10 cellular contexts compared by ENCODE assay signal in genomic region chr3:131630117-131630516, GRCh38.
DNase-seq lines count a peak whose midpoint lies in the region; ATAC-seq lines count a peak whose summit lies in the region.
"Had no signal": no experiment of that assay in that cellular context is flagged by ENCODE, and none has a peak within 500 bp of the region (broad histone marks: within the 10 kb centered on the region; RNA-seq: fewer than 3 reads in every experiment).

No MANE protein-coding gene starts in this region.

- DNase-seq in GM19240 (ENCODE audit: insufficient read length, low spot score) (peak; percentile 13), LHCN-M2 (ENCODE audit: low read depth) (peak; percentile 21), kidney glomerular epithelial cell (lab: John Stamatoyannopoulos, UW) (no peak), HuH-7 (ENCODE audit: low spot score) (no peak), NCI-H2029 (lab: John Stamatoyannopoulos, UW) (no peak)
- DNase-seq: MM.1S had no signal

- no peak overlapping the region for H3K27ac Mint-ChIP-seq in stimulated activated memory B cell treated with anti-CD40 and anti-IgM and Interleukin-4, amounts not matched to agents 10 μg/mL and 1 μg/mL and 100 μg/mL, for 72 hours
- H3K27ac Mint-ChIP-seq: activated naive CD4-positive, alpha-beta T cell treated with anti-CD3 and anti-CD28 coated beads, Interleukin-2, amount 50 U/mL, for 24 hours; memory B cell had no signal

- H3K4me1 Mint-ChIP-seq in stimulated activated memory B cell treated with anti-CD40 and anti-IgM and Interleukin-4, amounts not matched to agents 10 μg/mL and 1 μg/mL and 100 μg/mL, for 72 hours, result peaks cover 7% of the 10 kb centered on the region
- H3K4me1 Mint-ChIP-seq: activated naive CD4-positive, alpha-beta T cell treated with anti-CD3 and anti-CD28 coated beads, Interleukin-2, amount 50 U/mL, for 24 hours; memory B cell had no signal

- peaks cover 18% of the 10 kb centered on the region for H3K27me3 Mint-ChIP-seq in stimulated activated memory B cell treated with anti-CD40 and anti-IgM and Interleukin-4, amounts not matched to agents 10 μg/mL and 1 μg/mL and 100 μg/mL, for 72 hours

- ATAC-seq in HG02763 (IDR thresholded peaks at IDR 0.05; ENCODE audit: unreplicated experiment), result peak; percentile 93
- ATAC-seq in stimulated activated memory B cell treated with anti-CD40 and anti-IgM and Interleukin-4, amounts not matched to agents 10 μg/mL and 1 μg/mL and 100 μg/mL, for 72 hours, result peak; percentile 82

- H3K4me3 Mint-ChIP-seq in stimulated activated memory B cell treated with anti-CD40 and anti-IgM and Interleukin-4, amounts not matched to agents 10 μg/mL and 1 μg/mL and 100 μg/mL, for 72 hours, result no peak overlapping the region
- H3K4me3 Mint-ChIP-seq: activated naive CD4-positive, alpha-beta T cell treated with anti-CD3 and anti-CD28 coated beads, Interleukin-2, amount 50 U/mL, for 24 hours; memory B cell had no signal

- H3K36me3 Mint-ChIP-seq in stimulated activated memory B cell treated with anti-CD40 and anti-IgM and Interleukin-4, amounts not matched to agents 10 μg/mL and 1 μg/mL and 100 μg/mL, for 72 hours, result no peaks in the 10 kb centered on the region
- H3K36me3 Mint-ChIP-seq: activated naive CD4-positive, alpha-beta T cell treated with anti-CD3 and anti-CD28 coated beads, Interleukin-2, amount 50 U/mL, for 24 hours; memory B cell had no signal

- H3K9me3 Mint-ChIP-seq in stimulated activated memory B cell treated with anti-CD40 and anti-IgM and Interleukin-4, amounts not matched to agents 10 μg/mL and 1 μg/mL and 100 μg/mL, for 72 hours, result peaks cover 3% of the 10 kb centered on the region
- H3K9me3 Mint-ChIP-seq: activated naive CD4-positive, alpha-beta T cell treated with anti-CD3 and anti-CD28 coated beads, Interleukin-2, amount 50 U/mL, for 24 hours; memory B cell had no signal

Comparison
In these comparisons a context has a peak if more than half of its experiments do, and no peak if none do; other contexts are left out.
1. DNase-seq: peak in GM19240 (single experiment) and LHCN-M2 (single experiment); none in kidney glomerular epithelial cell (single experiment), HuH-7 (single experiment) and NCI-H2029 (single experiment).